Comparison of ENCODE assay signal across 1 cellular context in the genomic region with DNA sequence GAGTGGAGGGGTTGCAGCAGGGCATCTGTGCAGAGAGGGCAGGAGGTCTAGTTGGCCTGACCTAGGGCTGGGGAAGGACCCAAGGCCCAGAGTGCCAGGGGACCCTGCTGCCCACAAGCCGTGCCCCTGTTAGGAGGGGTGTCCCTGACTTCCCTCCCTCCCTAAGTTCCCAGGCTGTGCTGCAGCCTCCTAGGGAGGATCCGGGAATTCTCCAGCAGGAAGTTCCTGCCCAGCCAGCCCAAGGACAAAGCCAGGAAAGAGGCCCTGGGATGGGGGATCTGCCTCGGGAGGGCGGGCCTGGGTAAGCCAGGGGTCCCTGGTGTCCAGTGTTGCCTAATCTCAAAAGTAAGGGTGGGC.
TF ChIP-seq lines count a peak whose summit lies in the region.

No MANE protein-coding gene starts in this region.

TF ChIP-seq in IMR-90, 13 proteins besides CTCF, POLR2A, EP300 and RAD21:
- no peak for TF ChIP-seq RFX5 (IDR thresholded peaks at IDR 0.05; ENCODE audit: low read depth, low read length)
